15 cellular contexts compared by ENCODE assay signal in the genomic region with DNA sequence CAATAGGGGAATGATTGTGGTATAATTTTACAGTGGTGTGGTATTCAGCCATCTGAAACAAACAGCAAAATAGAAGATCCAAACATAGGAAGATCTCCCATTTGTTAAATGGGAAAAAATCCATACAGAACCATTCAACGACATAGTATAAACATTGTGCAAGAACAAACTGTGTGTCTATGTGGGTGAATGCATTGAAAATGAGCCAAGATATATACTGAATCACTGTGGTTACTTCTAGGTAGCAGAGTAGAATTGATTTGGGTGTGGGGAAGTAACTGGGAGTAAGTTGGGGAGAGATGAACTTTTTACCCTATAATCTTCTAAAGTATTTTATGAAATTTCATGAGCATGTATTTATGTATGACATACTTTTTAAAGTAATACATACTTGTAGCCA.
DNase-seq lines count a peak whose midpoint lies in the region; ATAC-seq and TF ChIP-seq lines count a peak whose summit lies in the region.
"Had no signal": no experiment of that assay in that cellular context is flagged by ENCODE, and none has a peak within 500 bp of the region (broad histone marks: within the 10 kb centered on the region; RNA-seq: fewer than 3 reads in every experiment).

No MANE protein-coding gene starts in this region.

- WGBS in right cardiac atrium: 59% methylated on average over 1 of the region's 1 CpG

- peaks cover 0 to 14% of the 10 kb centered on the region in 2 donors for H3K4me1 ChIP-seq in right atrium auricular region
- H3K4me1 ChIP-seq in right cardiac atrium (ENCODE audit: control insufficient read depth, insufficient read depth, low read length): peaks cover 3% of the 10 kb centered on the region
- H3K4me1 ChIP-seq in foreskin keratinocyte: no peaks in the 10 kb centered on the region
- H3K4me1 ChIP-seq: vagina had no signal

- TF ChIP-seq CTCF in right atrium auricular region (IDR thresholded peaks at IDR 0.05): no peak
- no peak for TF ChIP-seq CTCF in foreskin keratinocyte (conservative IDR thresholded peaks at IDR 0.05)
- TF ChIP-seq CTCF in GM10266 (IDR thresholded peaks at IDR 0.05; ENCODE audit: control insufficient read depth, insufficient read depth, low read depth, missing control alignments): no peak

- ATAC-seq in right cardiac atrium (no peak), foreskin keratinocyte (no peak), GM19467 (IDR thresholded peaks at IDR 0.05; ENCODE audit: unreplicated experiment) (no peak), GM18517 (IDR thresholded peaks at IDR 0.05; ENCODE audit: unreplicated experiment) (no peak), HG03025 (IDR thresholded peaks at IDR 0.05; ENCODE audit: low FRiP score, unreplicated experiment) (no peak)
- ATAC-seq: GM23338; stimulated activated effector memory CD8-positive, alpha-beta T cell treated with anti-CD3 and anti-CD28 coated beads, Interleukin-12 subunit alpha, Interleukin-12 subunit beta, amount 100 ng/mL, for 72 hours had no signal

- intact Hi-C loops in right cardiac atrium (cut with DNase I): no loop called here

- H3K27me3 ChIP-seq in right atrium auricular region (no peaks in the 10 kb centered on the region), right cardiac atrium (ENCODE audit: control insufficient read depth, insufficient read depth) (no peaks in the 10 kb centered on the region), foreskin keratinocyte (peaks cover 13% of the 10 kb centered on the region)
- H3K27me3 ChIP-seq: vagina had no signal

- H3K9me3 ChIP-seq in right atrium auricular region (no peaks in the 10 kb centered on the region), right cardiac atrium (ENCODE audit: control insufficient read depth, low read length) (no peaks in the 10 kb centered on the region)
- H3K9me3 ChIP-seq: vagina had no signal

- DNase-seq in right atrium auricular region (ENCODE audit: low spot score) (no peak), right cardiac atrium (no peak), astrocyte of the hippocampus (ENCODE audit: low read depth, low spot score) (peak; percentile 85), foreskin keratinocyte (peak; percentile 6 to 42), GM10266 (ENCODE audit: extremely low spot score) (no peak)
- DNase-seq: activated naive CD8-positive, alpha-beta T cell treated with anti-CD3 and anti-CD28 coated beads, Interleukin-2, amount 10 ng/mL, durations not matched to agents 7 days and 5 days; NCI-H187 treated with DMSO at 0.1 percent for 48 hours; NCI-H82; WERI-Rb-1 had no signal

- H3K27ac ChIP-seq in right atrium auricular region (peak overlapping the region; percentile 26 to 71), right cardiac atrium (ENCODE audit: low read length) (no peak overlapping the region), foreskin keratinocyte (no peak overlapping the region)
- H3K27ac ChIP-seq: vagina, WERI-Rb-1 had no signal

- no peaks in the 10 kb centered on the region for H3K36me3 ChIP-seq in right atrium auricular region
- H3K36me3 ChIP-seq: vagina, WERI-Rb-1 had no signal

- H3K4me3 ChIP-seq in right atrium auricular region: no peak overlapping the region
- no peak overlapping the region for H3K4me3 ChIP-seq in right cardiac atrium (ENCODE audit: low read length)
- H3K4me3 ChIP-seq: GM23338, vagina had no signal

Comparison
In these comparisons a context has a peak if more than half of its experiments do, and no peak if none do; other contexts are left out.
1. H3K27ac ChIP-seq: peak in right atrium auricular region (2 of 2); none in right cardiac atrium (single experiment) and foreskin keratinocyte (single experiment).
2. DNase-seq: peak in astrocyte of the hippocampus (single experiment) and foreskin keratinocyte (2 of 2); none in right atrium auricular region (single experiment), right cardiac atrium (0 of 3) and GM10266 (single experiment).